8 cellular contexts compared by ENCODE assay signal in the genomic region with DNA sequence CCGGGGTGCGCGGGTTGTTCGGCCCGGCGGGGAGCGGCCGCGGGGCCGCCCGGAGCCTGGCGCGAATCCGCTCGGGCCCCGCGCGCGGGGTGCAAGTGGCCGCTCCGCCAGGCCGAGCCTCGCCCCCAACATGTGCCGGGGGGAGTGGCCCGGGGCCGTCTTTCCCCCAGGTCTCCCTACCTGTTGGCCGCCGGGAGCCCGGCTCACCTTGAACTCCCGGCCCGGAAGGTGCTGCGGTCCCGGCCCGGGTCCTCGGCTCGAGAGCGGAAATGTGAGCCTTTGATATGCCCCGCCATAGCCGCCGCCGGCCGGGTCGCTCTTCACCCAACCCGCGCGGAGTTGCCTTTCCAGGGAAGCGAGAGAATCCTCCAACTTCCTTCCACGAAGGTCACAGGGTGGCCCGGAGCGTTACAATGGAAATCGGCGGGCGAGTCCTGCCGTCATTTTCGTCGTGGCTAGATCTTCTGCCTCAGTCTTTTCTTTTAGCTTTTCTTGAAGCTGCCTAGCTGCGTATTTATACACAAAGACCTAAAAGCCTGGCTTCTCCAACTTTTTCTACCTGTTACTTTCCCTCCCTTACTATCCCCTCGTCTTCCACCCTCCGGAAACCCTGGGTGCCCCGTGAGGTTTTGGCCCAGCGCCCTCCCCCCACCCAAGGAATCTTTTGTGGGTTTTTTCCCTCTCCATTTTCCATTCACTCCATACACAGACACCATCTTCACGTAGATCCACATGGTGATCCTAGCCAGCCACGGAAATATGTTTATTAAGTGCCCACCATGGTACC. TPM values are rescaled to one million over a fixed set of nuclear protein-coding genes. Genes with fewer than 3 reads are reported as not detected.
DNase-seq lines count a peak whose midpoint lies in the region; ATAC-seq and TF ChIP-seq lines count a peak whose summit lies in the region.

No MANE protein-coding gene starts in this region.

- H3K4me1 ChIP-seq in BLaER1, result peaks cover 16% of the 10 kb centered on the region
- peaks cover 7 to 45% (median 36%) of the 10 kb centered on the region in 4 donors for H3K4me1 ChIP-seq in transverse colon

- DNase-seq in HuH-7.5 (ENCODE audit: low spot score), result peak; percentile 43
- peak; percentile 52 for DNase-seq in activated CD4-positive, alpha-beta memory T cell treated with anti-CD3 and anti-CD28 coated beads, Interleukin-2, amount 10 ng/mL, durations not matched to agents 7 days and 5 days
- no peak for DNase-seq in epithelial cell of prostate (ENCODE audit: low read depth, low spot score)
- DNase-seq in natural killer cell treated with Interleukin-12 subunit alpha and Interleukin-12 subunit beta and Interleukin-15 and Interleukin-18, amount 100 ng/mL, for 72 hours (ENCODE audit: low spot score), result no peak
- peak; percentile 65 for DNase-seq in transverse colon

- H3K9me3 ChIP-seq in BLaER1 (no peaks in the 10 kb centered on the region), transverse colon (no peaks in the 10 kb centered on the region)

- TF ChIP-seq POLR2A in transverse colon (IDR thresholded peaks at IDR 0.05), result no peak

- ATAC-seq in natural killer cell treated with Interleukin-12 subunit alpha and Interleukin-12 subunit beta and Interleukin-15 and Interleukin-18, amount 100 ng/mL, for 72 hours, result peak; percentile 56 to 68
- ATAC-seq in HG02938 (IDR thresholded peaks at IDR 0.05; ENCODE audit: unreplicated experiment) (no peak), HG02678 (IDR thresholded peaks at IDR 0.05; ENCODE audit: unreplicated experiment) (no peak)

- no peak overlapping the region for H3K27ac Mint-ChIP-seq in activated CD4-positive, alpha-beta memory T cell treated with anti-CD3 and anti-CD28 coated beads, Interleukin-2, amount 10 ng/mL, durations not matched to agents 7 days and 5 days
- no peak overlapping the region for H3K27ac Mint-ChIP-seq in natural killer cell treated with Interleukin-12 subunit alpha and Interleukin-12 subunit beta and Interleukin-15 and Interleukin-18, amount 100 ng/mL, for 72 hours

- H3K9ac ChIP-seq in BLaER1, result 0 out of 2 replicates have a peak overlapping the region, but pooled peaks have one; percentile 43

- H3K4me3 ChIP-seq in BLaER1, result peak overlapping the region; percentile 72
- H3K4me3 ChIP-seq in transverse colon, result peak overlapping the region; percentile 57 to 89 (median 75)

- no peak overlapping the region for H3K4me3 Mint-ChIP-seq in activated CD4-positive, alpha-beta memory T cell treated with anti-CD3 and anti-CD28 coated beads, Interleukin-2, amount 10 ng/mL, durations not matched to agents 7 days and 5 days
- no peak overlapping the region for H3K4me3 Mint-ChIP-seq in natural killer cell treated with Interleukin-12 subunit alpha and Interleukin-12 subunit beta and Interleukin-15 and Interleukin-18, amount 100 ng/mL, for 72 hours

- no peak for TF ChIP-seq EP300 in transverse colon (IDR thresholded peaks at IDR 0.05; ENCODE audit: low read depth)

- peak overlapping the region; percentile 98 for H3K4me2 ChIP-seq in BLaER1

- peaks cover 61% of the 10 kb centered on the region for H3K27me3 ChIP-seq in BLaER1
- H3K27me3 ChIP-seq in transverse colon, result no peaks in the 10 kb centered on the region

- peaks cover 9% of the 10 kb centered on the region for H3K27me3 Mint-ChIP-seq in activated CD4-positive, alpha-beta memory T cell treated with anti-CD3 and anti-CD28 coated beads, Interleukin-2, amount 10 ng/mL, durations not matched to agents 7 days and 5 days
- peaks cover 9 to 20% of the 10 kb centered on the region in 2 donors for H3K27me3 Mint-ChIP-seq in natural killer cell treated with Interleukin-12 subunit alpha and Interleukin-12 subunit beta and Interleukin-15 and Interleukin-18, amount 100 ng/mL, for 72 hours

- CTCF ChIA-PET in activated CD4-positive, alpha-beta memory T cell treated with anti-CD3 and anti-CD28 coated beads, Interleukin-2, amount 10 ng/mL, durations not matched to agents 7 days and 5 days (lab: Charles Lee), result interaction anchor here (1.0 to 1.2 kb wide), 2 partner anchors 173 to 186 kb away, joined by 4 to 5 read pairs; no protein-coding TSS in a partner anchor

- intact Hi-C loops in transverse colon (cut with DNase I; ENCODE audit: low total_unique reads), result loop anchor here (5.0 kb wide), 1 partner anchor 42 kb away; no protein-coding TSS in a partner anchor

- no peaks in the 10 kb centered on the region for H3K36me3 ChIP-seq in BLaER1
- H3K36me3 ChIP-seq in transverse colon, result no peaks in the 10 kb centered on the region

- H3K27ac ChIP-seq in BLaER1, result no peak overlapping the region
- peak overlapping the region; percentile 78 for H3K27ac ChIP-seq in epithelial cell of prostate
- peak overlapping the region; percentile 83 to 94 (median 92) for H3K27ac ChIP-seq in transverse colon

- POLR2A ChIA-PET in activated CD4-positive, alpha-beta memory T cell treated with anti-CD3 and anti-CD28 coated beads, Interleukin-2, amount 10 ng/mL, durations not matched to agents 7 days and 5 days (lab: Charles Lee), result interaction anchor here (1.8 kb wide), 1 partner anchor 150 kb away, joined by 4 read pairs; the partner anchor contains the start of gene TTF2

- TF ChIP-seq CTCF in transverse colon (IDR thresholded peaks at IDR 0.05), result no peak

- peaks cover 11% of the 10 kb centered on the region for H3K4me1 Mint-ChIP-seq in activated CD4-positive, alpha-beta memory T cell treated with anti-CD3 and anti-CD28 coated beads, Interleukin-2, amount 10 ng/mL, durations not matched to agents 7 days and 5 days
- H3K4me1 Mint-ChIP-seq in natural killer cell treated with Interleukin-12 subunit alpha and Interleukin-12 subunit beta and Interleukin-15 and Interleukin-18, amount 100 ng/mL, for 72 hours (ENCODE audit: low read depth in 2 of 2), result peaks cover 3 to 6% of the 10 kb centered on the region in 2 donors

- 2% methylated on average over 38 of the region's 63 CpGs; no CpG with 5 or more reads in 1 of the 2 donors for WGBS in transverse colon (ENCODE audit: low coverage in 1 of 2), 2 donors

- H3K36me3 Mint-ChIP-seq in activated CD4-positive, alpha-beta memory T cell treated with anti-CD3 and anti-CD28 coated beads, Interleukin-2, amount 10 ng/mL, durations not matched to agents 7 days and 5 days (ENCODE audit: low read depth), result no peaks in the 10 kb centered on the region
- no peaks in the 10 kb centered on the region for H3K36me3 Mint-ChIP-seq in natural killer cell treated with Interleukin-12 subunit alpha and Interleukin-12 subunit beta and Interleukin-15 and Interleukin-18, amount 100 ng/mL, for 72 hours

- H4K20me1 ChIP-seq in BLaER1, result peaks cover 23% of the 10 kb centered on the region

- in situ Hi-C loops in transverse colon (cut with MboI; ENCODE audit: low pct_ligation_motif_present in 1 of 4, low pct_unique_long_range_greater_than_20kb in 1 of 4, low sequenced_read_pairs in 3 of 4), result no loop called here

- H3K9me3 Mint-ChIP-seq in activated CD4-positive, alpha-beta memory T cell treated with anti-CD3 and anti-CD28 coated beads, Interleukin-2, amount 10 ng/mL, durations not matched to agents 7 days and 5 days, result no peaks in the 10 kb centered on the region
- H3K9me3 Mint-ChIP-seq in natural killer cell treated with Interleukin-12 subunit alpha and Interleukin-12 subunit beta and Interleukin-15 and Interleukin-18, amount 100 ng/mL, for 72 hours, result no peaks in the 10 kb centered on the region

RNA-seq across cellular contexts. Expression of gene PTGFRN, which starts 0.9 kb away (rescaled TPM):
- total RNA-seq in activated CD4-positive, alpha-beta memory T cell treated with anti-CD3 and anti-CD28 coated beads, Interleukin-2, amount 10 ng/mL, durations not matched to agents 7 days and 5 days, result 1 to 10 TPM; 1.8 to 2.8 TPM
- 1 to 10 TPM; 2.2 to 6.4 TPM for total RNA-seq in natural killer cell treated with Interleukin-12 subunit alpha and Interleukin-12 subunit beta and Interleukin-15 and Interleukin-18, amount 100 ng/mL, for 72 hours
- total RNA-seq in transverse colon, result 10 to 100 TPM; 39.6 to 98.9 (median 73.9) TPM

Comparison
In these comparisons a context has a peak if more than half of its experiments do, and no peak if none do; other contexts are left out.
1. DNase-seq: peak in HuH-7.5 (single experiment), activated CD4-positive, alpha-beta memory T cell treated with anti-CD3 and anti-CD28 coated beads, Interleukin-2, amount 10 ng/mL, durations not matched to agents 7 days and 5 days (single experiment) and transverse colon (single experiment); none in epithelial cell of prostate (single experiment) and natural killer cell treated with Interleukin-12 subunit alpha and Interleukin-12 subunit beta and Interleukin-15 and Interleukin-18, amount 100 ng/mL, for 72 hours (single experiment).
2. ATAC-seq: peak in natural killer cell treated with Interleukin-12 subunit alpha and Interleukin-12 subunit beta and Interleukin-15 and Interleukin-18, amount 100 ng/mL, for 72 hours (2 of 2); none in HG02938 (single experiment) and HG02678 (single experiment).
3. RNA of gene PTGFRN, which starts 0.9 kb away (total RNA-seq): 39.6 to 98.9 TPM in transverse colon; 2.2 to 6.4 TPM in natural killer cell treated with Interleukin-12 subunit alpha and Interleukin-12 subunit beta and Interleukin-15 and Interleukin-18, amount 100 ng/mL, for 72 hours and 1.8 to 2.8 TPM in activated CD4-positive, alpha-beta memory T cell treated with anti-CD3 and anti-CD28 coated beads, Interleukin-2, amount 10 ng/mL, durations not matched to agents 7 days and 5 days; every median in the first group is over 4 times any median in the second.